Comparison of ENCODE assay signal across 8 cellular contexts in the genomic region with DNA sequence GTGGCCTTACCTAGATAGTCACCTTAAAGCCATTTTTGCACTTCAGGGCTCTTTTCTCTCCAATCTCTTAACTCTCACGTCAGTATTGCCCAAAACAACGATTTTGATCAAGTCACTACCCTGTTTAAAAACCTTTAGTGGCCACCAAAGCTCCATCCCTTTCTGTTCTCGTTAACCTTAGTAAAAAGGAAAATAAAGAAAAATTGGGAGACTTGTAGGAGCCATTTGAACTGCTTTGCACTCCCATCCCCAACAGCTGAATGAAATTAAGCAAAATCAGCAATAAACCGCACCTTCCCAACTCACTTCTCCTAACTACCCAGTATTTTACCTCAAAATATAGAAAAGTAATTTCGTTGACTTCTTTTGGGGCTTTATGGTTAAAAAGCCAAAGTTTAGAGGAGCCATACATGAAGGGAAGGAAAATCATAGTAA. TPM values are rescaled to one million over a fixed set of nuclear protein-coding genes. Genes with fewer than 3 reads are reported as not detected.
DNase-seq lines count a peak whose midpoint lies in the region; ATAC-seq and TF ChIP-seq lines count a peak whose summit lies in the region.

No MANE protein-coding gene starts in this region.

- peaks cover 19 to 30% of the 10 kb centered on the region in 2 donors for H3K4me1 ChIP-seq in adrenal gland (replicated peaks in 1 of 2)

- H3K27me3 ChIP-seq in adrenal gland (no peaks in the 10 kb centered on the region), kidney epithelial cell (ENCODE audit: control insufficient read depth, insufficient read depth, low read length) (no peaks in the 10 kb centered on the region)

- intact Hi-C loops in adrenal gland (cut with DNase I), result loop anchor here in 1 of 2 donors (10.0 kb wide), 1 partner anchor 166 kb away; no protein-coding TSS in a partner anchor

- peak overlapping the region in 1 of 4 donors; percentile 93 for H3K4me3 ChIP-seq in adrenal gland
- peak overlapping the region; percentile 83 for H3K4me3 ChIP-seq in kidney epithelial cell (ENCODE audit: low read depth, low read length)

- peaks cover 6% of the 10 kb centered on the region for H3K36me3 Mint-ChIP-seq in T-helper 2 cell treated with Interferon-gamma antibody and Interleukin-4, amounts not matched to agents 5 μg/mL and 100 μg/mL, for 36 hours (ENCODE audit: low read depth)

- no peak for TF ChIP-seq CTCF in adrenal gland (IDR thresholded peaks at IDR 0.05)
- no peak for TF ChIP-seq CTCF in kidney epithelial cell (IDR thresholded peaks at IDR 0.05; ENCODE audit: insufficient read depth, low read length, poor library complexity, severe bottlenecking)

- no peak for DNase-seq in T-helper 2 cell treated with Interferon-gamma antibody and Interleukin-4, amounts not matched to agents 5 μg/mL and 100 μg/mL, for 36 hours (ENCODE audit: low spot score)
- no peak for DNase-seq in T-helper 2 cell
- no peak for DNase-seq in adrenal gland
- no peak for DNase-seq in kidney epithelial cell (ENCODE audit: low read depth)
- no peak for DNase-seq in substantia nigra (lab: John Stamatoyannopoulos, UW)
- DNase-seq in amygdala (lab: John Stamatoyannopoulos, UW), result no peak

- TF ChIP-seq POLR2A in adrenal gland (IDR thresholded peaks at IDR 0.05), result no peak

- H3K27ac ChIP-seq in adrenal gland, result peak overlapping the region in 3 of 5 donors; percentile 87 to 93 (median 88)
- H3K27ac ChIP-seq in substantia nigra (ENCODE audit: low read depth, low read length, poor library complexity, severe bottlenecking), result peak overlapping the region; percentile 84

- H3K4me3 Mint-ChIP-seq in T-helper 2 cell treated with Interferon-gamma antibody and Interleukin-4, amounts not matched to agents 5 μg/mL and 100 μg/mL, for 36 hours, result peak overlapping the region; percentile 65

- 79 to 84% (median 80%) methylated on average over 5 of the region's 5 CpGs for WGBS in adrenal gland, 4 donors

- no peaks in the 10 kb centered on the region for H3K9me3 Mint-ChIP-seq in T-helper 2 cell treated with Interferon-gamma antibody and Interleukin-4, amounts not matched to agents 5 μg/mL and 100 μg/mL, for 36 hours

- H3K27me3 Mint-ChIP-seq in T-helper 2 cell treated with Interferon-gamma antibody and Interleukin-4, amounts not matched to agents 5 μg/mL and 100 μg/mL, for 36 hours (ENCODE audit: low read depth), result peaks cover 10% of the 10 kb centered on the region

- H3K4me1 Mint-ChIP-seq in T-helper 2 cell treated with Interferon-gamma antibody and Interleukin-4, amounts not matched to agents 5 μg/mL and 100 μg/mL, for 36 hours (ENCODE audit: low read depth), result peaks cover 22% of the 10 kb centered on the region

- H3K27ac Mint-ChIP-seq in T-helper 2 cell treated with Interferon-gamma antibody and Interleukin-4, amounts not matched to agents 5 μg/mL and 100 μg/mL, for 36 hours, result peak overlapping the region; percentile 81

- H3K36me3 ChIP-seq in adrenal gland (replicated peaks in 1 of 2), result no peaks in the 10 kb centered on the region
- no peaks in the 10 kb centered on the region for H3K36me3 ChIP-seq in kidney epithelial cell (ENCODE audit: control insufficient read depth, insufficient read depth, low read length)

- H3K9me3 ChIP-seq in adrenal gland (replicated peaks in 1 of 3), result no peaks in the 10 kb centered on the region

- ATAC-seq in HG03571 (IDR thresholded peaks at IDR 0.05; ENCODE audit: unreplicated experiment), result no peak
- ATAC-seq in HG03521 (IDR thresholded peaks at IDR 0.05; ENCODE audit: unreplicated experiment), result no peak

RNA-seq across cellular contexts. Expression of gene ARL5A, which starts 0.7 kb away (rescaled TPM):
- total RNA-seq in adrenal gland, result 10 to 100 TPM; 38.4 to 99.0 (median 70.5) TPM
- 10 to 100 TPM in 2 of 3 donors, 1 to 10 TPM in 1; 8.3 to 39.9 (median 10.9) TPM for polyA plus RNA-seq in adrenal gland
- total RNA-seq in kidney epithelial cell, result 44.6 and 50.4 TPM in 2 replicates
